Comparison of ENCODE assay signal across 10 cellular contexts in the genomic region with DNA sequence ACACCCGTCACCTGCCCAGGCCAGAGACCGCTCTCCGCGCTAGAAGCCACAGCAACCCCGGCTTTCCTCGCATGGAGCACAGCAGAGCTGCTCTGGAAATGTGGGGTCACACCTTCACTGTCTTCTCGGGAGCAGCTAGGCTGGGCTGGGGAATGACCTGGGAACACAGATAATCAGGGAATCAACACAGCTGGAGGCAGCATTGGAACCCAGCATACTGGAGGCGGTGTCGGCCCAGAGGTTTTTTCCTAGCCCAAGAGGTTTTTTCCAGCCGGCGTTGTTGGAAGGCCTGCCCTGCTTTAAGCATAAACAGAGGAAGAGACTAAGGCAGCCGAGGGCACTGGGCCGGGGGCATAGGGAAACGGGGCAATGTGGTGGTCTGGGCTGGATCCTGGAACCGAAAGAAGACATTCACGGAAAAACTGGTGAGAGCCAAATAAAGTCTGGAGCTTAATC. TPM values are rescaled to one million over a fixed set of nuclear protein-coding genes. Genes with fewer than 3 reads are reported as not detected.
A peak's percentile ranks its signal among the peaks of the same experiment; 100 is the strongest.
DNase-seq lines count a peak whose midpoint lies in the region; ATAC-seq, FAIRE-seq and TF ChIP-seq lines count a peak whose summit lies in the region.
"Had no signal": no experiment of that assay in that cellular context is flagged by ENCODE, and none has a peak within 500 bp of the region (broad histone marks: within the 10 kb centered on the region; RNA-seq: fewer than 3 reads in every experiment).

No MANE protein-coding gene starts in this region.

- SMC1A ChIA-PET in GM12878 (lab: Charles Lee; ENCODE audit: uncharacterized antibody, unreplicated experiment) = interaction anchor here (0.7 to 0.9 kb wide), 2 partner anchors 12 to 106 kb away, joined by 3 to 4 read pairs; no protein-coding TSS in a partner anchor

- H3K4me3 ChIP-seq in GM12878 (no peak overlapping the region), muscle layer of colon (ENCODE audit: low read depth in 1 of 2, low read length in 2 of 2) (peak overlapping the region in 1 of 2 donors; percentile 52), aorta (ENCODE audit: low read length in 2 of 2) (no peak overlapping the region)

- no peaks in the 10 kb centered on the region for H3K9me3 ChIP-seq in GM12878 (replicated peaks; ENCODE audit: control insufficient read depth, insufficient read depth, low read length)
- H3K9me3 ChIP-seq in muscle layer of colon (ENCODE audit: low read length) = no peaks in the 10 kb centered on the region
- H3K9me3 ChIP-seq in aorta (ENCODE audit: control insufficient read depth, low read length) = no peaks in the 10 kb centered on the region

- H3K9me3 Mint-ChIP-seq in activated naive CD4-positive, alpha-beta T cell treated with anti-CD3 and anti-CD28 coated beads, Interleukin-2, amount 50 U/mL, for 24 hours = no peaks in the 10 kb centered on the region
- H3K9me3 Mint-ChIP-seq: brain had no signal

- no peak for FAIRE-seq in GM12878 (lab: Jason Lieb, UNC)

- H3K4me3 Mint-ChIP-seq in activated naive CD4-positive, alpha-beta T cell treated with anti-CD3 and anti-CD28 coated beads, Interleukin-2, amount 50 U/mL, for 24 hours = peak overlapping the region; percentile 49
- H3K4me3 Mint-ChIP-seq: brain had no signal

- 96% methylated on average over 16 of the region's 16 CpGs for WGBS in GM12878 (ENCODE audit: insufficient coverage, insufficient replicate concordance, low lambda C conversion rate, missing lambda C conversion rate)
- 28 to 31% methylated on average over 16 of the region's 16 CpGs for WGBS in aorta, 2 donors

- no peaks in the 10 kb centered on the region for H4K20me1 ChIP-seq in GM12878 (ENCODE audit: control insufficient read depth, insufficient read depth)

- H3K4me2 ChIP-seq in GM12878 (ENCODE audit: control insufficient read depth, insufficient read depth) = no peak overlapping the region

- DNase-seq in activated naive CD4-positive, alpha-beta T cell treated with Interleukin-2 at 50 U/mL for 16 hours = no peak
- DNase-seq in GM12878 (ENCODE audit: low read depth, low spot score) = no peak
- DNase-seq in aorta = no peak
- DNase-seq in inferior parietal cortex (ENCODE audit: extremely low spot score) = no peak
- no peak for DNase-seq in HPDE6-E6E7 (ENCODE audit: extremely low spot score)

- no TSS peak for BruUV-seq in GM12878 (replicated peaks; lab: Mats Ljungman, UMichigan)

- peak overlapping the region; percentile 72 for H3K27ac Mint-ChIP-seq in activated naive CD4-positive, alpha-beta T cell treated with anti-CD3 and anti-CD28 coated beads, Interleukin-2, amount 50 U/mL, for 24 hours
- H3K27ac Mint-ChIP-seq: brain had no signal

- CTCF ChIA-PET in GM12878 (lab: Yijun Ruan, JAX) = interaction anchor here (0.6 to 1.0 kb wide), 3 partner anchors 65 to 162 kb away, joined by 3 read pairs; no protein-coding TSS in a partner anchor

- peaks cover 32% of the 10 kb centered on the region for H3K79me2 ChIP-seq in GM12878 (ENCODE audit: control insufficient read depth, insufficient read depth, low read length)

- H3K27ac ChIP-seq in GM12878 (ENCODE audit: control insufficient read depth, insufficient read depth) = no peak overlapping the region
- H3K27ac ChIP-seq in muscle layer of colon (ENCODE audit: low read depth, low read length) = peak overlapping the region; percentile 98
- peak overlapping the region in 1 of 2 donors; percentile 49 for H3K27ac ChIP-seq in aorta (ENCODE audit: low read depth in 1 of 2, low read length in 2 of 2)

- no peak for TF ChIP-seq CTCF in GM12878 (IDR thresholded peaks at IDR 0.05 in 2 of 3, conservative IDR thresholded peaks at IDR 0.05 in 1 of 3; ENCODE audit: control insufficient read depth in 2 of 3, extremely low read depth in 1 of 3, insufficient read depth in 1 of 3, low read depth in 3 of 3, low read length in 3 of 3)

- H3K36me3 Mint-ChIP-seq in activated naive CD4-positive, alpha-beta T cell treated with anti-CD3 and anti-CD28 coated beads, Interleukin-2, amount 50 U/mL, for 24 hours = peaks cover 3% of the 10 kb centered on the region

- H3K27me3 Mint-ChIP-seq in activated naive CD4-positive, alpha-beta T cell treated with anti-CD3 and anti-CD28 coated beads, Interleukin-2, amount 50 U/mL, for 24 hours = no peaks in the 10 kb centered on the region
- H3K27me3 Mint-ChIP-seq: brain had no signal

- H2AFZ ChIP-seq in GM12878 (ENCODE audit: control insufficient read depth, low read depth, low read length) = peak overlapping the region; percentile 49

- TF ChIP-seq POLR2A in GM12878 (IDR thresholded peaks at IDR 0.05; ENCODE audit: low read depth, low read length) = no peak

- H3K4me1 ChIP-seq in GM12878 (ENCODE audit: control insufficient read depth, insufficient read depth, low read length) (peaks cover 9% of the 10 kb centered on the region; the same call in 1 of the 2 replicates), muscle layer of colon (ENCODE audit: insufficient read depth, low read length) (peaks cover 40% of the 10 kb centered on the region), aorta (ENCODE audit: control insufficient read depth in 1 of 2, insufficient read depth in 2 of 2, low read length in 2 of 2) (no peaks in the 10 kb centered on the region)

- H3K27me3 ChIP-seq in GM12878 (replicated peaks in 1 of 2; ENCODE audit: control insufficient read depth in 2 of 2, insufficient read depth in 2 of 2, low read length in 1 of 2) = no peaks in the 10 kb centered on the region
- H3K27me3 ChIP-seq in muscle layer of colon (ENCODE audit: control insufficient read depth in 1 of 2, insufficient read depth in 2 of 2, low read length in 2 of 2) = no peaks in the 10 kb centered on the region
- no peaks in the 10 kb centered on the region for H3K27me3 ChIP-seq in aorta (ENCODE audit: control insufficient read depth in 1 of 2, insufficient read depth in 2 of 2, low read length in 1 of 2)

- ATAC-seq in GM12878 (no peak), aorta (ENCODE audit: low FRiP score) (peak; percentile 42), HG02763 (IDR thresholded peaks at IDR 0.05; ENCODE audit: unreplicated experiment) (no peak)

- TF ChIP-seq RAD21 in GM12878 (IDR thresholded peaks at IDR 0.05; ENCODE audit: insufficient read depth, low read depth, low read length) = no peak

- H3K36me3 ChIP-seq in GM12878 (ENCODE audit: control insufficient read depth in 2 of 2, insufficient read depth in 2 of 2, low read length in 1 of 2) (peaks cover 2 to 7% of the 10 kb centered on the region in 2 experiments), muscle layer of colon (ENCODE audit: insufficient read depth, low read length) (peaks cover 11% of the 10 kb centered on the region), aorta (ENCODE audit: control insufficient read depth in 1 of 2, insufficient read depth in 2 of 2, low read length in 1 of 2) (no peaks in the 10 kb centered on the region)

- H3K9ac ChIP-seq in GM12878 (ENCODE audit: control insufficient read depth, insufficient read depth, low read length) = no peak overlapping the region
- peak overlapping the region; percentile 53 for H3K9ac ChIP-seq in muscle layer of colon (ENCODE audit: low read length)

- RAD21 ChIA-PET in GM12878 (lab: Charles Lee; ENCODE audit: unreplicated experiment) = interaction anchor here (0.8 to 1.0 kb wide), 2 partner anchors 33 to 216 kb away, joined by 3 read pairs; no protein-coding TSS in a partner anchor

- H3K4me1 Mint-ChIP-seq in activated naive CD4-positive, alpha-beta T cell treated with anti-CD3 and anti-CD28 coated beads, Interleukin-2, amount 50 U/mL, for 24 hours = peaks cover 29% of the 10 kb centered on the region

- TF ChIP-seq EP300 in GM12878 (IDR thresholded peaks at IDR 0.05; ENCODE audit: borderline replicate concordance in 1 of 2, control insufficient read depth in 1 of 2, low read depth in 2 of 2, low read length in 2 of 2) = no peak

- POLR2A ChIA-PET in GM12878 (lab: Charles Lee) = interaction anchor here (0.7 to 1.0 kb wide), 2 partner anchors 26 to 30 kb away, joined by 3 read pairs; partner anchors contain the start of gene FLCN

- in situ Hi-C loops in GM12878 (cut with MboI) = no loop called here

- intact Hi-C loops in GM12878 (cut with micrococcal nuclease; ENCODE audit: unreplicated experiment) = loop anchor here (1.0 to 10.0 kb wide), 3 partner anchors 30 to 202 kb away; partner anchors contain the start of genes FLCN and NT5M
- intact Hi-C loops in aorta (cut with DNase I) = loop anchor here in 1 of 2 donors (10.0 kb wide), 1 partner anchor 202 kb away; no protein-coding TSS in a partner anchor

RNA-seq across cellular contexts. Expression of gene PLD6, which starts 0.8 kb away (rescaled TPM):
- 7.8 and 8.4 TPM in 2 replicates for total RNA-seq in GM12878 (2013; cell fraction: nucleolus; rRNA removed)
- total RNA-seq in GM12878 (2014; rRNA removed) = 17.4 and 18.6 TPM in 2 replicates
- total RNA-seq in GM12878 (2014; rRNA removed; fragmentation: Illumina TruSeq; extraction: Trizol) = 7.5 TPM in 2 replicates
- 15.4 and 15.5 TPM in 2 replicates for total RNA-seq in GM12878 (2021)
- 7.0 TPM for polyA plus RNA-seq in GM12878 (2011; ENCODE audit: low read depth)
- polyA plus RNA-seq in GM12878 (2011; rRNA removed) = 8.7 and 10.5 TPM in 2 replicates
- polyA plus RNA-seq in GM12878 (2011; cell fraction: cytosol; rRNA removed) = 8.8 and 10.5 TPM in 2 replicates
- polyA plus RNA-seq in GM12878 (2011; cell fraction: nucleus; rRNA removed) = 5.9 and 8.4 TPM in 2 replicates
- polyA plus RNA-seq in GM12878 (2012) = 6.8 and 11.0 TPM in 2 replicates
- 10.1 and 11.1 TPM in 2 replicates for polyA plus RNA-seq in GM12878 (2014; fragmentation: Illumina TruSeq; extraction: Trizol)
- 10 to 100 TPM in 1 of 2 experiments, 1 to 10 TPM in 1; 4.7 to 21.4 TPM for polyA plus RNA-seq in GM12878 (2014; fragmentation: Nextera tagmentation; extraction: Ambion mirVana)
- polyA plus RNA-seq in GM12878 (2014; rRNA removed) = 14.7 and 15.3 TPM in 2 replicates
- 10 to 100 TPM; 11.1 to 12.9 TPM for polyA plus RNA-seq in GM12878 (2016; fragmentation: Nextera tagmentation; extraction: Ambion mirVana)
- polyA minus RNA-seq in GM12878 (2011; rRNA and poly(A)+ RNA removed) = 11.8 and 12.4 TPM in 2 replicates
- 4.1 and 5.9 TPM in 2 replicates for polyA minus RNA-seq in GM12878 (2011; cell fraction: cytosol; rRNA and poly(A)+ RNA removed)
- 3.4 and 8.3 TPM in 2 replicates for polyA minus RNA-seq in GM12878 (2011; cell fraction: nucleus; rRNA and poly(A)+ RNA removed)
- total RNA-seq in aorta = 1 to 10 TPM; 1.3 to 1.8 TPM
- polyA plus RNA-seq in aorta = 1 to 10 TPM in 1 of 2 donors, under 1 TPM in 1; 0.13 to 2.1 TPM
- total RNA-seq: HT1080 had no signal

RNA-seq across cellular contexts. Expression of gene FLCN, which starts 30.0 kb away (rescaled TPM):
- 128 and 142 TPM in 2 replicates for total RNA-seq in GM12878 (2013; cell fraction: nucleolus; rRNA removed)
- 15.8 and 16.1 TPM in 2 replicates for total RNA-seq in GM12878 (2014; rRNA removed)
- 9.7 and 11.2 TPM in 2 replicates for total RNA-seq in GM12878 (2014; rRNA removed; fragmentation: Illumina TruSeq; extraction: Trizol)
- 24.7 and 25.9 TPM in 2 replicates for total RNA-seq in GM12878 (2021)
- 13.6 TPM for polyA plus RNA-seq in GM12878 (2011; ENCODE audit: low read depth)
- 11.3 and 15.8 TPM in 2 replicates for polyA plus RNA-seq in GM12878 (2011; rRNA removed)
- polyA plus RNA-seq in GM12878 (2011; cell fraction: cytosol; rRNA removed) = 16.1 and 19.6 TPM in 2 replicates
- 46.2 and 61.2 TPM in 2 replicates for polyA plus RNA-seq in GM12878 (2011; cell fraction: nucleus; rRNA removed)
- polyA plus RNA-seq in GM12878 (2012) = 20.4 and 26.4 TPM in 2 replicates
- 4.9 and 9.2 TPM in 2 replicates for polyA plus RNA-seq in GM12878 (2014; fragmentation: Illumina TruSeq; extraction: Trizol)
- 1 to 10 TPM; 1.1 to 1.7 TPM for polyA plus RNA-seq in GM12878 (2014; fragmentation: Nextera tagmentation; extraction: Ambion mirVana)
- 15.5 and 17.5 TPM in 2 replicates for polyA plus RNA-seq in GM12878 (2014; rRNA removed)
- 1 to 10 TPM; 8.8 to 9.7 TPM for polyA plus RNA-seq in GM12878 (2016; fragmentation: Nextera tagmentation; extraction: Ambion mirVana)
- 26.3 and 41.5 TPM in 2 replicates for polyA minus RNA-seq in GM12878 (2011; rRNA and poly(A)+ RNA removed)
- polyA minus RNA-seq in GM12878 (2011; cell fraction: cytosol; rRNA and poly(A)+ RNA removed) = 10.0 and 11.7 TPM in 2 replicates
- polyA minus RNA-seq in GM12878 (2011; cell fraction: nucleus; rRNA and poly(A)+ RNA removed) = 23.5 and 24.2 TPM in 2 replicates
- 10 to 100 TPM; 53.4 to 81.8 TPM for total RNA-seq in aorta
- 10 to 100 TPM; 12.5 to 85.0 TPM for polyA plus RNA-seq in aorta
